9 cellular contexts compared by ENCODE assay signal in genomic region chr1:41666991-41667631, GRCh38.
DNase-seq lines count a peak whose midpoint lies in the region; ATAC-seq, FAIRE-seq and TF ChIP-seq lines count a peak whose summit lies in the region.
"Had no signal": no experiment of that assay in that cellular context is flagged by ENCODE, and none has a peak within 500 bp of the region (broad histone marks: within the 10 kb centered on the region; RNA-seq: fewer than 3 reads in every experiment).

No MANE protein-coding gene starts in this region.

- H3K27me3 ChIP-seq in breast epithelium, result no peaks in the 10 kb centered on the region

- DNase-seq in G401 (ENCODE audit: low spot score) (peak; percentile 44), breast epithelium (ENCODE audit: low spot score in 2 of 2) (peak in 1 of 2 donors; percentile 60), AML-193 (lab: John Stamatoyannopoulos, UW) (no peak), epidermal melanocyte (ENCODE audit: insufficient read length, low spot score) (no peak), D721Med (ENCODE audit: insufficient read length, low spot score) (no peak)
- DNase-seq in T-helper 2 cell treated with Interferon-gamma antibody and Interleukin-4, amounts not matched to agents 5 μg/mL and 100 μg/mL, for 36 hours (ENCODE audit: low spot score), result peak; percentile 80
- peak; percentile 32 to 64 (median 56) for DNase-seq in stimulated activated CD4-positive, alpha-beta T cell treated with anti-CD3 and anti-CD28 coated beads, TNF-alpha, amount 100 ng/mL, for 48 hours (ENCODE audit: low read depth in 3 of 3)

- no peaks in the 10 kb centered on the region for H3K27me3 Mint-ChIP-seq in T-helper 2 cell treated with Interferon-gamma antibody and Interleukin-4, amounts not matched to agents 5 μg/mL and 100 μg/mL, for 36 hours (ENCODE audit: low read depth)

- H3K36me3 ChIP-seq in breast epithelium, result no peaks in the 10 kb centered on the region

- H3K9me3 ChIP-seq in breast epithelium, result no peaks in the 10 kb centered on the region

- peak overlapping the region; percentile 35 for H3K4me3 Mint-ChIP-seq in T-helper 2 cell treated with Interferon-gamma antibody and Interleukin-4, amounts not matched to agents 5 μg/mL and 100 μg/mL, for 36 hours

- H3K27ac Mint-ChIP-seq in T-helper 2 cell treated with Interferon-gamma antibody and Interleukin-4, amounts not matched to agents 5 μg/mL and 100 μg/mL, for 36 hours, result peak overlapping the region; percentile 55

- H3K4me1 Mint-ChIP-seq in T-helper 2 cell treated with Interferon-gamma antibody and Interleukin-4, amounts not matched to agents 5 μg/mL and 100 μg/mL, for 36 hours (ENCODE audit: low read depth), result peaks cover 72% of the 10 kb centered on the region

- H3K36me3 Mint-ChIP-seq in T-helper 2 cell treated with Interferon-gamma antibody and Interleukin-4, amounts not matched to agents 5 μg/mL and 100 μg/mL, for 36 hours (ENCODE audit: low read depth), result no peaks in the 10 kb centered on the region

- H3K4me3 ChIP-seq in breast epithelium, result no peak overlapping the region

- no peaks in the 10 kb centered on the region for H3K9me3 Mint-ChIP-seq in T-helper 2 cell treated with Interferon-gamma antibody and Interleukin-4, amounts not matched to agents 5 μg/mL and 100 μg/mL, for 36 hours

- intact Hi-C loops in breast epithelium (cut with DNase I; ENCODE audit: low total_unique reads), result no loop called here

- peak overlapping the region; percentile 97 to 98 for H3K27ac ChIP-seq in breast epithelium

- FAIRE-seq in D721Med (lab: Jason Lieb, UNC), result no peak
- FAIRE-seq: H1 had no signal

- no peak for TF ChIP-seq POLR2A in breast epithelium (IDR thresholded peaks at IDR 0.05)

- in situ Hi-C loops in G401 (cut with HindIII; ENCODE audit: low sequenced_read_pairs), result no loop called here

- TF ChIP-seq CTCF in breast epithelium (IDR thresholded peaks at IDR 0.05) (no peak), D721Med (IDR thresholded peaks at IDR 0.05; ENCODE audit: insufficient read depth, missing control alignments) (no peak)

- ATAC-seq in HG02642 (IDR thresholded peaks at IDR 0.05; ENCODE audit: poor library complexity, unreplicated experiment), result peak; percentile 72

- H3K4me1 ChIP-seq in breast epithelium, result peaks cover 9 to 25% of the 10 kb centered on the region in 2 donors

Comparison
In these comparisons a context has a peak if more than half of its experiments do, and no peak if none do; other contexts are left out.
1. DNase-seq: peak in G401 (single experiment), T-helper 2 cell treated with Interferon-gamma antibody and Interleukin-4, amounts not matched to agents 5 μg/mL and 100 μg/mL, for 36 hours (single experiment) and stimulated activated CD4-positive, alpha-beta T cell treated with anti-CD3 and anti-CD28 coated beads, TNF-alpha, amount 100 ng/mL, for 48 hours (3 of 3); none in AML-193 (0 of 2), epidermal melanocyte (single experiment) and D721Med (single experiment).